Comparison of ENCODE assay signal across 1 cellular context in genomic region chr2:215552144-215552580, GRCh38.
TF ChIP-seq lines count a peak whose summit lies in the region.

No MANE protein-coding gene starts in this region.

TF ChIP-seq in HepG2, 621 proteins besides CTCF, POLR2A, EP300 and RAD21 (continued from another document and continues in another):
- TF ChIP-seq ZNF142 (CRISPR knock-in tag; IDR thresholded peaks at IDR 0.05) (no peak), KMT2B (CRISPR knock-in tag; IDR thresholded peaks at IDR 0.05) (no peak), PHB2 (IDR thresholded peaks at IDR 0.05; ENCODE audit: partially characterized antibody) (no peak), KLF6 (CRISPR knock-in tag; IDR thresholded peaks at IDR 0.05) (no peak), ZNF619 (CRISPR knock-in tag; IDR thresholded peaks at IDR 0.05) (no peak), YY1 (IDR thresholded peaks at IDR 0.05; ENCODE audit: insufficient read depth, insufficient replicate concordance, low read depth, low read length) (no peak), HBP1 (CRISPR knock-in tag; IDR thresholded peaks at IDR 0.05; ENCODE audit: low read depth) (no peak), KAT8 (CRISPR knock-in tag; IDR thresholded peaks at IDR 0.05) (peak; percentile 28; the same call in 1 of the 2 replicates), HOMEZ (CRISPR knock-in tag; IDR thresholded peaks at IDR 0.05; ENCODE audit: low read depth) (peak; percentile 98), ZNF407 (CRISPR knock-in tag; IDR thresholded peaks at IDR 0.05; ENCODE audit: not compliant biosample characterization) (no peak), NFAT5 (CRISPR knock-in tag; IDR thresholded peaks at IDR 0.05) (no peak), GPBP1L1 (CRISPR knock-in tag; IDR thresholded peaks at IDR 0.05) (no peak), NFIC (IDR thresholded peaks at IDR 0.05; ENCODE audit: low read length) (peak; percentile 76; the same call in 1 of the 2 replicates), MXD3 (CRISPR knock-in tag; IDR thresholded peaks at IDR 0.05) (no peak), ZNF232 (CRISPR knock-in tag; IDR thresholded peaks at IDR 0.05; ENCODE audit: borderline replicate concordance) (no peak), ZNF777 (CRISPR knock-in tag; IDR thresholded peaks at IDR 0.05) (no peak), ZKSCAN8 (CRISPR knock-in tag; IDR thresholded peaks at IDR 0.05; ENCODE audit: borderline replicate concordance) (peak; percentile 47; the same call in 1 of the 2 replicates), ZNF564 (CRISPR knock-in tag; IDR thresholded peaks at IDR 0.05) (no peak), CBFB (CRISPR knock-in tag; IDR thresholded peaks at IDR 0.05) (no peak), ATF7-NPFF (CRISPR knock-in tag; IDR thresholded peaks at IDR 0.05; ENCODE audit: low read depth) (no peak), THAP7 (CRISPR knock-in tag; IDR thresholded peaks at IDR 0.05) (no peak), ZBTB43 (CRISPR knock-in tag; conservative IDR thresholded peaks at IDR 0.05) (peak; percentile 61; the same call in 1 of the 2 replicates), ZNF83 (CRISPR knock-in tag; IDR thresholded peaks at IDR 0.05; ENCODE audit: borderline replicate concordance) (no peak)
